8 cellular contexts compared by ENCODE assay signal in the genomic region with DNA sequence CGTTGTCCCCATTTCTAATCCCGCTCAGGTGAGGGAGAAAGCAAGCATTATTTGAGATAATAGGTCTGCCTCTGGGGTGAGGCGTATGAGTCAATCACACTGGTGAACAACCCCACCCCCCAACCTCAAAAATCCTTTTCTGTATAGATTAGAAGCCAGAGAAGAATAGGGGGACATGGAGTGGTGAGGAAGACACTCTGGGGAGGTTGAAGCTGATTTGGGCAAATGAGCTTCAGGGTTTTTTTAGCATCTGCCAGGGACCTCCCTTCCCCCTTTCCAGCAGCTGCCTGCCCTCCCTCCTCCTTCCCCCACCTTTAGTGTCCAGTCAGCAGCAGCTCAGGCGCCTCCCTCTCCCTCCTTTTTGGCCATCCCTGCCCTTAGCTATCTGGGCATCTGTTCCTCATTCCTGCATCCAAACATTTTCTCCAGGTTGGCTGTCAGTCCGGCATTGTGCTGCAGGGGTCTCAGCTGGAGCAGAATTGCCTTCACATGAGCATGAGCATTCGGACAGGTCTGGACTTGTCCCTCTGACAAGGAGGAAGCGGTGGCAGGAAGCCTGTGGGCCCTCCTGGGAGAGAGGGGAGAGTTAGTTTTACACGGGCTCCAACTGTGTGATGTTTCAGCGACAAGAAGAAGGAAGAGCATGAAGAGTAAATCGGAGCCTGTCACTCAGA. TPM values are rescaled to one million over a fixed set of nuclear protein-coding genes. Genes with fewer than 3 reads are reported as not detected.
DNase-seq lines count a peak whose midpoint lies in the region; ATAC-seq and TF ChIP-seq lines count a peak whose summit lies in the region.

No MANE protein-coding gene starts in this region.

- CTCF ChIA-PET in CD8-positive, alpha-beta T cell (lab: Charles Lee): interaction anchor here (0.6 to 2.0 kb wide), 3 partner anchors 141 to 178 kb away, joined by 3 to 14 read pairs (median 6); no protein-coding TSS in a partner anchor

- H3K4me1 ChIP-seq in CD8-positive, alpha-beta T cell (ENCODE audit: insufficient read depth, low read length): peaks cover 35% of the 10 kb centered on the region
- H3K4me1 ChIP-seq in psoas muscle: peaks cover 20% of the 10 kb centered on the region

- no peaks in the 10 kb centered on the region for H3K9me3 ChIP-seq in CD8-positive, alpha-beta T cell (ENCODE audit: low read length)
- no peaks in the 10 kb centered on the region for H3K9me3 ChIP-seq in psoas muscle

- H3K27me3 ChIP-seq in CD8-positive, alpha-beta T cell (ENCODE audit: insufficient read depth, low read length): no peaks in the 10 kb centered on the region
- no peaks in the 10 kb centered on the region for H3K27me3 ChIP-seq in psoas muscle (ENCODE audit: insufficient read depth in 3 of 3, low read length in 2 of 3)

- H3K27me3 Mint-ChIP-seq in CD8-positive, alpha-beta T cell (ENCODE audit: low read depth): no peaks in the 10 kb centered on the region

- H3K36me3 Mint-ChIP-seq in CD8-positive, alpha-beta T cell: no peaks in the 10 kb centered on the region

- H3K4me3 Mint-ChIP-seq in CD8-positive, alpha-beta T cell: no peak overlapping the region

- H3K36me3 ChIP-seq in CD8-positive, alpha-beta T cell (ENCODE audit: insufficient read depth, low read length): no peaks in the 10 kb centered on the region
- H3K36me3 ChIP-seq in psoas muscle (ENCODE audit: insufficient read depth in 1 of 2, low read depth in 1 of 2): no peaks in the 10 kb centered on the region

- no peaks in the 10 kb centered on the region for H3K9me3 Mint-ChIP-seq in CD8-positive, alpha-beta T cell

- TF ChIP-seq CTCF in CD8-positive, alpha-beta T cell (IDR thresholded peaks at IDR 0.05): no peak
- TF ChIP-seq CTCF in psoas muscle (IDR thresholded peaks at IDR 0.05): no peak

- no peak overlapping the region for H3K27ac Mint-ChIP-seq in CD8-positive, alpha-beta T cell

- 10 to 31% (median 13%) methylated on average over 10 of the region's 10 CpGs for WGBS in psoas muscle, 3 donors

- POLR2A ChIA-PET in CD8-positive, alpha-beta T cell (lab: Charles Lee): interaction anchor here (1.4 to 1.8 kb wide), 2 partner anchors 116 to 122 kb away, joined by 4 to 6 read pairs; no protein-coding TSS in a partner anchor

- peak in 1 of 7 experiments; percentile 16 for DNase-seq in CD8-positive, alpha-beta T cell
- DNase-seq in NCI-H1105 treated with DMSO at 0.1 percent for 48 hours (lab: John Stamatoyannopoulos, UW): peak; percentile 86
- DNase-seq in SKM-1 (lab: John Stamatoyannopoulos, UW; ENCODE audit: unreplicated experiment): peak; percentile 76
- peak; percentile 75 for DNase-seq in glomerular visceral epithelial cell (ENCODE audit: extremely low spot score)
- peak; percentile 25 to 56 for DNase-seq in psoas muscle
- no peak for DNase-seq in foreskin melanocyte
- DNase-seq in activated CD4-positive, alpha-beta T cell treated with anti-CD3 and anti-CD28 coated beads, Interleukin-2, amount 50 U/mL, for 1 hour: no peak

- H3K27ac ChIP-seq in CD8-positive, alpha-beta T cell (ENCODE audit: low read depth, low read length): no peak overlapping the region
- H3K27ac ChIP-seq in psoas muscle: peak overlapping the region; percentile 46

- peak overlapping the region; percentile 24 for H3K4me3 ChIP-seq in CD8-positive, alpha-beta T cell (ENCODE audit: low read depth, low read length)
- H3K4me3 ChIP-seq in psoas muscle: peak overlapping the region; percentile 46

- intact Hi-C loops in CD8-positive, alpha-beta T cell (cut with DNase I, micrococcal nuclease): loop anchor here (1.0 to 10.0 kb wide), 7 partner anchors 53 to 304 kb away; a partner anchor contains a TSS
- intact Hi-C loops in psoas muscle (cut with DNase I): no loop called here

- peaks cover 13% of the 10 kb centered on the region for H3K4me1 Mint-ChIP-seq in CD8-positive, alpha-beta T cell (ENCODE audit: low read depth)

- no peak for ATAC-seq in CD8-positive, alpha-beta T cell
- ATAC-seq in GM19395 (IDR thresholded peaks at IDR 0.05; ENCODE audit: unreplicated experiment) (peak; percentile 58), psoas muscle (peak; percentile 41 to 59 (median 47))

RNA-seq across cellular contexts. Expression of a gene that starts 30.8 kb away (rescaled TPM):
- total RNA-seq in CD8-positive, alpha-beta T cell: under 1 TPM; 0.08 to 0.41 TPM
- 1 to 10 TPM; 2.3 to 8.1 (median 4.5) TPM for total RNA-seq in psoas muscle
- 1 to 10 TPM in 2 of 3 donors, under 1 TPM in 1; 0.79 to 1.6 (median 1.5) TPM for polyA plus RNA-seq in psoas muscle

Comparison
In these comparisons a context has a peak if more than half of its experiments do, and no peak if none do; other contexts are left out.
1. DNase-seq: peak in NCI-H1105 treated with DMSO at 0.1 percent for 48 hours (single experiment), SKM-1 (single experiment), glomerular visceral epithelial cell (single experiment) and psoas muscle (2 of 2); none in foreskin melanocyte (single experiment) and activated CD4-positive, alpha-beta T cell treated with anti-CD3 and anti-CD28 coated beads, Interleukin-2, amount 50 U/mL, for 1 hour (single experiment).
2. intact Hi-C loops: an anchor here in CD8-positive, alpha-beta T cell (1.0 to 10.0 kb wide); none called in psoas muscle.